Comparison of ENCODE assay signal across 8 cellular contexts in the genomic region with DNA sequence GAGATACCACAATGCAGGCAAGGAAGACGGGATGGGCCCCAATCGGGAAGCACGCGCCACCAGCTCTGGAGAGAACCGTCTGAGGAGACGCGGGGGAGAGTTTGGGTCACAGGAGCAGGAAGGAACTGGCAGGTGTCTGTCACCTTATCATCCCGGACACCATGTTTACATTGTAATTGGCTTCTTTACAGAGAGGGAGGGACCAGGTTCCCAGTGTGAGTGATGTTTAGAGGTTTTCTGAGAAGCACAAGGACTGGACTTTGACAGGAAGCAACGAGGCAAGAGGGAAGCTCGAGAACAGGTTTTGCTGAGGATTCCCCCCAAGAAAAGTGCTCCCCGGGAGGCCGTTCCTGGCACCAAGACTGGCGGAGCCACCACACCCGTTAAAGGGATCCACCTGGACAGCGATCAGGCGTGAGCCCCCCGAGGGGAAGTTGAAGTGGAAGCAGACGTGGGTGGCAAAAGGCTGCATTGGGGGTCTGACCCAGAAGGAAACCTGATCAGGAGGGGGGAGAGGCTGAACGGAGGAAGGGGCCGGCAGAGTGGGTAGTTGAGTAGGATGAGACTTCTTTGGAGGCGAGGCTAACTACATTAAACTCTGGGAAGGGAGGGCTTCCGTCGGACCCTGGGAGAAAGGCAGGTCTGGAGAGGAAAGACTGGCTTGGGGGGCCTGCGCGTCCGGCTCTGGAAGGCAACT. TPM values are rescaled to one million over a fixed set of nuclear protein-coding genes. Genes with fewer than 3 reads are reported as not detected.
A peak's percentile ranks its signal among the peaks of the same experiment; 100 is the strongest.
DNase-seq lines count a peak whose midpoint lies in the region; ATAC-seq and TF ChIP-seq lines count a peak whose summit lies in the region.

No MANE protein-coding gene starts in this region.

- no peaks in the 10 kb centered on the region for H3K9me3 ChIP-seq in skeletal muscle satellite cell (replicated peaks; ENCODE audit: low read length)

- ATAC-seq in GM19467 (IDR thresholded peaks at IDR 0.05; ENCODE audit: unreplicated experiment) = peak; percentile 35

- no peak overlapping the region for H3K27ac ChIP-seq in KMS-11

- no peaks in the 10 kb centered on the region for H3K79me2 ChIP-seq in KMS-11 (ENCODE audit: insufficient read depth, low read depth)

- no peak overlapping the region for H3K4me3 ChIP-seq in KMS-11 (IDR thresholded peaks at IDR 0.05; ENCODE audit: insufficient read depth, low read depth, low read length)
- H3K4me3 ChIP-seq in skeletal muscle satellite cell (ENCODE audit: low read length) = peak overlapping the region; percentile 95

- H3K27me3 Mint-ChIP-seq in T-helper 1 cell treated with Interleukin-12 subunit alpha and Interleukin-12 subunit beta and Interleukin-4 antibody, amounts not matched to agents 30 μg/mL and 1 μg/mL, for 36 hours (ENCODE audit: low read depth) = no peaks in the 10 kb centered on the region
- peaks cover 7 to 23% (median 14%) of the 10 kb centered on the region in 3 donors for H3K27me3 Mint-ChIP-seq in immature natural killer cell (ENCODE audit: low read depth in 3 of 3)

- no peaks in the 10 kb centered on the region for H4K20me1 ChIP-seq in KMS-11 (ENCODE audit: insufficient read depth)

- H3K27ac Mint-ChIP-seq in T-helper 1 cell treated with Interleukin-12 subunit alpha and Interleukin-12 subunit beta and Interleukin-4 antibody, amounts not matched to agents 30 μg/mL and 1 μg/mL, for 36 hours = peak overlapping the region; percentile 90
- H3K27ac Mint-ChIP-seq in immature natural killer cell = peak overlapping the region; percentile 90 to 98 (median 96)

- H3K4me3 Mint-ChIP-seq in T-helper 1 cell treated with Interleukin-12 subunit alpha and Interleukin-12 subunit beta and Interleukin-4 antibody, amounts not matched to agents 30 μg/mL and 1 μg/mL, for 36 hours = peak overlapping the region; percentile 92
- H3K4me3 Mint-ChIP-seq in immature natural killer cell = peak overlapping the region; percentile 94 to 99 (median 95)

- no peaks in the 10 kb centered on the region for H3K36me3 ChIP-seq in KMS-11 (ENCODE audit: insufficient read depth)
- no peaks in the 10 kb centered on the region for H3K36me3 ChIP-seq in skeletal muscle satellite cell (ENCODE audit: insufficient read depth, low read length)

- in situ Hi-C loops in T47D (cut with HindIII; ENCODE audit: low pct_unique_long_range_greater_than_20kb, low sequenced_read_pairs) = no loop called here

- H3K9ac ChIP-seq in KMS-11 (peak overlapping the region; percentile 44; the same call in 1 of the 2 replicates), skeletal muscle satellite cell (ENCODE audit: low read depth, low read length) (peak overlapping the region; percentile 93)

- H3K4me2 ChIP-seq in KMS-11 (peak overlapping the region; percentile 36; the same call in 1 of the 2 replicates), skeletal muscle satellite cell (ENCODE audit: low read length) (peak overlapping the region; percentile 96)

- no peak for TF ChIP-seq CTCF in KMS-11 (conservative IDR thresholded peaks at IDR 0.05; ENCODE audit: low read depth, low read length)

- DNase-seq in COR-L47 (lab: John Stamatoyannopoulos, UW) (peak; percentile 22), T47D (ENCODE audit: low read depth in 1 of 2, low spot score in 1 of 2) (peak; percentile 46 to 77), immature natural killer cell (peak; percentile 39 to 42 (median 41)), MV-4-11 (lab: John Stamatoyannopoulos, UW) (no peak)

- H3K9me3 Mint-ChIP-seq in T-helper 1 cell treated with Interleukin-12 subunit alpha and Interleukin-12 subunit beta and Interleukin-4 antibody, amounts not matched to agents 30 μg/mL and 1 μg/mL, for 36 hours = no peaks in the 10 kb centered on the region
- H3K9me3 Mint-ChIP-seq in immature natural killer cell = no peaks in the 10 kb centered on the region

- peaks cover 3% of the 10 kb centered on the region for H3K36me3 Mint-ChIP-seq in T-helper 1 cell treated with Interleukin-12 subunit alpha and Interleukin-12 subunit beta and Interleukin-4 antibody, amounts not matched to agents 30 μg/mL and 1 μg/mL, for 36 hours (ENCODE audit: low read depth)
- H3K36me3 Mint-ChIP-seq in immature natural killer cell = no peaks in the 10 kb centered on the region

- H3K27me3 ChIP-seq in KMS-11 (ENCODE audit: insufficient read depth, low read depth) = no peaks in the 10 kb centered on the region
- H3K27me3 ChIP-seq in skeletal muscle satellite cell (ENCODE audit: control insufficient read depth, insufficient read depth, low read length) = no peaks in the 10 kb centered on the region

- peak overlapping the region; percentile 26; the same call in 1 of the 2 replicates for H2AFZ ChIP-seq in KMS-11 (ENCODE audit: low read depth)

- H3K4me1 Mint-ChIP-seq in T-helper 1 cell treated with Interleukin-12 subunit alpha and Interleukin-12 subunit beta and Interleukin-4 antibody, amounts not matched to agents 30 μg/mL and 1 μg/mL, for 36 hours (ENCODE audit: low read depth) = peaks cover 49% of the 10 kb centered on the region
- H3K4me1 Mint-ChIP-seq in immature natural killer cell = peaks cover 69 to 71% of the 10 kb centered on the region in 2 donors

- H3K4me1 ChIP-seq in KMS-11 (ENCODE audit: low read depth, poor library complexity, severe bottlenecking) = no peaks in the 10 kb centered on the region
- peaks cover 37% of the 10 kb centered on the region for H3K4me1 ChIP-seq in skeletal muscle satellite cell (ENCODE audit: control insufficient read depth, insufficient read depth, low read length)

RNA-seq across cellular contexts. Expression of a gene that starts 0.9 kb away (rescaled TPM):
- 10 to 100 TPM; 28.9 to 49.4 (median 34.9) TPM for polyA plus RNA-seq in immature natural killer cell
- total RNA-seq in skeletal muscle satellite cell (2012; rRNA removed) = 43.9 and 59.3 TPM in 2 replicates
